In the genomic region with DNA sequence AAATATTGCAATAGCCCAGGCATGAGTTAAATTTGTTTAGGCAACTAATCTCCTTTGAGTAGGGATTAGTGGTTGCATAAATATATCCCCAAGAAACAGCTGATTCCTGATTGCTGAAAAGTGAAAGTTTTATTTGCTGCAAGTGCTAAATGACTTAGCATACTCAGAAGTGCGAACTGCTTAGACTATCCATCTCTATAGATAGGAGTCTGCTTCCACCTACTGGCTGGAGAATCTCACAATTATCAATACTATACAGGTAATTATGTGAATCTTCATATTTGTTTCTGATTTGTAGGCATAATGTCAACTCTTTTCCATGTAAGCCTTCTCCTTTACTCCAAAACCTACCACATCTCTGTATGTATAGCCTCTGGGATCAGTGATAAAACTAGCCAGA, we compare ENCODE assay signal across 10 cellular contexts. TPM values are rescaled to one million over a fixed set of nuclear protein-coding genes. Genes with fewer than 3 reads are reported as not detected.
DNase-seq lines count a peak whose midpoint lies in the region; ATAC-seq, FAIRE-seq and TF ChIP-seq lines count a peak whose summit lies in the region.
"Had no signal": no experiment of that assay in that cellular context is flagged by ENCODE, and none has a peak within 500 bp of the region (broad histone marks: within the 10 kb centered on the region; RNA-seq: fewer than 3 reads in every experiment).

No MANE protein-coding gene starts in this region.

- FAIRE-seq in pancreas (lab: Jason Lieb, UNC) = peak; percentile 26

- no peak overlapping the region for H3K27ac ChIP-seq in pancreas

- H3K4me1 ChIP-seq in NT2/D1 (ENCODE audit: insufficient read depth, insufficient read length) = no peaks in the 10 kb centered on the region
- H3K4me1 ChIP-seq in pancreas = no peaks in the 10 kb centered on the region

- intact Hi-C loops in pancreas (cut with DNase I) = no loop called here

- TF ChIP-seq CTCF in GM13977 (IDR thresholded peaks at IDR 0.05; ENCODE audit: extremely low read depth, insufficient read depth, missing control alignments) (peak; percentile 24), pancreas (IDR thresholded peaks at IDR 0.05) (peak in 1 of 4 donors; percentile 15)

- in situ Hi-C loops in GM13977 (cut with MboI; ENCODE audit: low pct_unique_long_range_greater_than_20kb, low sequenced_read_pairs, unreplicated experiment) = no loop called here

- no peaks in the 10 kb centered on the region for H3K27me3 ChIP-seq in NT2/D1 (ENCODE audit: insufficient read depth, insufficient read length)
- no peaks in the 10 kb centered on the region for H3K27me3 ChIP-seq in pancreas
- H3K27me3 ChIP-seq: MG63 had no signal

- no peak for DNase-seq in GM13977 (ENCODE audit: low spot score)
- DNase-seq in NT2/D1 (ENCODE audit: low read depth, low spot score) = peak; percentile 48
- DNase-seq in erythroblast (lab: John Stamatoyannopoulos, UW) = peak; percentile 6 to 9
- no peak for DNase-seq in pancreas
- no peak for DNase-seq in cerebellar nuclear complex (lab: John Stamatoyannopoulos, UW)
- DNase-seq in GDM1 (lab: John Stamatoyannopoulos, UW) = no peak
- DNase-seq in AML-193 (lab: John Stamatoyannopoulos, UW) = no peak
- DNase-seq: MG63 had no signal

- H3K9me3 ChIP-seq in NT2/D1 (ENCODE audit: insufficient read depth, low read length) (peaks cover 7% of the 10 kb centered on the region; the same call in 1 of the 2 replicates), pancreas (no peaks in the 10 kb centered on the region)
- H3K9me3 ChIP-seq: MG63 had no signal

- no peak for TF ChIP-seq POLR2A in erythroblast (IDR thresholded peaks at IDR 0.05; ENCODE audit: low read length)

- H3K36me3 ChIP-seq in NT2/D1 (ENCODE audit: insufficient read depth, insufficient read length, low read length) (no peaks in the 10 kb centered on the region), pancreas (no peaks in the 10 kb centered on the region)
- H3K36me3 ChIP-seq: MG63 had no signal

- H3K9ac ChIP-seq in NT2/D1 (ENCODE audit: insufficient read length, low read depth) = no peak overlapping the region

- 25 to 41% methylated on average over 1 of the region's 1 CpG for WGBS in pancreas, 2 donors

- H3K4me3 ChIP-seq in NT2/D1 (ENCODE audit: insufficient read length, low read depth) (no peak overlapping the region), pancreas (no peak overlapping the region)
- H3K4me3 ChIP-seq: lung, MG63 had no signal

- ATAC-seq in pancreas (peak in 3 of 4 donors; percentile 59 to 69 (median 64)), GM18502 (IDR thresholded peaks at IDR 0.05; ENCODE audit: poor library complexity, unreplicated experiment) (no peak)

RNA-seq across cellular contexts. Expression of a gene that starts 11.9 kb away (rescaled TPM):
- total RNA-seq in pancreas = not detected
- under 1 TPM; 0.07 to 0.11 TPM for polyA plus RNA-seq in pancreas

Comparison
In these comparisons a context has a peak if more than half of its experiments do, and no peak if none do; other contexts are left out.
1. DNase-seq: peak in NT2/D1 (single experiment) and erythroblast (2 of 2); none in GM13977 (single experiment), pancreas (0 of 6), cerebellar nuclear complex (0 of 2), GDM1 (single experiment) and AML-193 (0 of 2).